In the genomic region with DNA sequence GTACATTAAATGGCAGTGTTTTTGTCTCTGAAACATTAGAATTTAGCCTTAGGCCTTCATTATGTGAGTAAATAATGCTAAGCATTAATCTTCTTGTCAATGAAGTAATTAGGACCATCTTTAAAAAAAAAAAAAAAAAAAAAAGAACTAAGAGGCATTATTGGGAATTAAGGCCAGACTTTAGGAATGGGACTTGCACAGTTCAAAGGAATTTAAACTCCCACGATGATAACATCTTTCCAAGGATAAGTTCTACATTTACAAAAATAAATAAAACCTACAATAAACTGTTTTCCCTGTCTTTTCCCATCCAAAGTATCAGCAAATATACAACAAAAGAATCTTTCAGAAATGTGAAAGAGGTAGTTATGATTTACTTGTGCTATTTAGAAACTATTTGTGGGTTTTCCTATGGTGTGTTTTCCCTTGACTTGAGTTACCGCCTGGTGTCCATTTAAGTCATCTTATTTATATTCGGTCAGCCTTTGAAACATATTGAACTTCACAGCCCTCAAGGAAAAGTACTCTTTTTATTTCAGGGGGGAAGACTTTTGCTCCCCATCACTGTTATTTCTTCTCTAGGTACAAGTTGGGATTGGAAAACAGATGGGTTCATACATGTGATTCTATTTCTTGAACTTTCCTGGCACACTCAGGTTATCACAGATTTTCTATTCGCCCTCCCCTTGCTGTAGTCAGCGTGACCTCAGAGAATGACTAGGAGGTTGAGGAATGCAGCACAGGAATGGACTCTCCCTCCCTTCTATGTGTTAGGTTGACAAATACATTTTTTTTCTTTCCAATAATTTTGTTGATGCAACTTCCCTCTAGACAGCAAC, we compare ENCODE assay signal across 1 cellular context.
TF ChIP-seq lines count a peak whose summit lies in the region.

No MANE protein-coding gene starts in this region.

TF ChIP-seq in GM23338, 12 proteins besides CTCF, POLR2A, EP300 and RAD21 (continued from another document):
- TF ChIP-seq, protein P1, sequence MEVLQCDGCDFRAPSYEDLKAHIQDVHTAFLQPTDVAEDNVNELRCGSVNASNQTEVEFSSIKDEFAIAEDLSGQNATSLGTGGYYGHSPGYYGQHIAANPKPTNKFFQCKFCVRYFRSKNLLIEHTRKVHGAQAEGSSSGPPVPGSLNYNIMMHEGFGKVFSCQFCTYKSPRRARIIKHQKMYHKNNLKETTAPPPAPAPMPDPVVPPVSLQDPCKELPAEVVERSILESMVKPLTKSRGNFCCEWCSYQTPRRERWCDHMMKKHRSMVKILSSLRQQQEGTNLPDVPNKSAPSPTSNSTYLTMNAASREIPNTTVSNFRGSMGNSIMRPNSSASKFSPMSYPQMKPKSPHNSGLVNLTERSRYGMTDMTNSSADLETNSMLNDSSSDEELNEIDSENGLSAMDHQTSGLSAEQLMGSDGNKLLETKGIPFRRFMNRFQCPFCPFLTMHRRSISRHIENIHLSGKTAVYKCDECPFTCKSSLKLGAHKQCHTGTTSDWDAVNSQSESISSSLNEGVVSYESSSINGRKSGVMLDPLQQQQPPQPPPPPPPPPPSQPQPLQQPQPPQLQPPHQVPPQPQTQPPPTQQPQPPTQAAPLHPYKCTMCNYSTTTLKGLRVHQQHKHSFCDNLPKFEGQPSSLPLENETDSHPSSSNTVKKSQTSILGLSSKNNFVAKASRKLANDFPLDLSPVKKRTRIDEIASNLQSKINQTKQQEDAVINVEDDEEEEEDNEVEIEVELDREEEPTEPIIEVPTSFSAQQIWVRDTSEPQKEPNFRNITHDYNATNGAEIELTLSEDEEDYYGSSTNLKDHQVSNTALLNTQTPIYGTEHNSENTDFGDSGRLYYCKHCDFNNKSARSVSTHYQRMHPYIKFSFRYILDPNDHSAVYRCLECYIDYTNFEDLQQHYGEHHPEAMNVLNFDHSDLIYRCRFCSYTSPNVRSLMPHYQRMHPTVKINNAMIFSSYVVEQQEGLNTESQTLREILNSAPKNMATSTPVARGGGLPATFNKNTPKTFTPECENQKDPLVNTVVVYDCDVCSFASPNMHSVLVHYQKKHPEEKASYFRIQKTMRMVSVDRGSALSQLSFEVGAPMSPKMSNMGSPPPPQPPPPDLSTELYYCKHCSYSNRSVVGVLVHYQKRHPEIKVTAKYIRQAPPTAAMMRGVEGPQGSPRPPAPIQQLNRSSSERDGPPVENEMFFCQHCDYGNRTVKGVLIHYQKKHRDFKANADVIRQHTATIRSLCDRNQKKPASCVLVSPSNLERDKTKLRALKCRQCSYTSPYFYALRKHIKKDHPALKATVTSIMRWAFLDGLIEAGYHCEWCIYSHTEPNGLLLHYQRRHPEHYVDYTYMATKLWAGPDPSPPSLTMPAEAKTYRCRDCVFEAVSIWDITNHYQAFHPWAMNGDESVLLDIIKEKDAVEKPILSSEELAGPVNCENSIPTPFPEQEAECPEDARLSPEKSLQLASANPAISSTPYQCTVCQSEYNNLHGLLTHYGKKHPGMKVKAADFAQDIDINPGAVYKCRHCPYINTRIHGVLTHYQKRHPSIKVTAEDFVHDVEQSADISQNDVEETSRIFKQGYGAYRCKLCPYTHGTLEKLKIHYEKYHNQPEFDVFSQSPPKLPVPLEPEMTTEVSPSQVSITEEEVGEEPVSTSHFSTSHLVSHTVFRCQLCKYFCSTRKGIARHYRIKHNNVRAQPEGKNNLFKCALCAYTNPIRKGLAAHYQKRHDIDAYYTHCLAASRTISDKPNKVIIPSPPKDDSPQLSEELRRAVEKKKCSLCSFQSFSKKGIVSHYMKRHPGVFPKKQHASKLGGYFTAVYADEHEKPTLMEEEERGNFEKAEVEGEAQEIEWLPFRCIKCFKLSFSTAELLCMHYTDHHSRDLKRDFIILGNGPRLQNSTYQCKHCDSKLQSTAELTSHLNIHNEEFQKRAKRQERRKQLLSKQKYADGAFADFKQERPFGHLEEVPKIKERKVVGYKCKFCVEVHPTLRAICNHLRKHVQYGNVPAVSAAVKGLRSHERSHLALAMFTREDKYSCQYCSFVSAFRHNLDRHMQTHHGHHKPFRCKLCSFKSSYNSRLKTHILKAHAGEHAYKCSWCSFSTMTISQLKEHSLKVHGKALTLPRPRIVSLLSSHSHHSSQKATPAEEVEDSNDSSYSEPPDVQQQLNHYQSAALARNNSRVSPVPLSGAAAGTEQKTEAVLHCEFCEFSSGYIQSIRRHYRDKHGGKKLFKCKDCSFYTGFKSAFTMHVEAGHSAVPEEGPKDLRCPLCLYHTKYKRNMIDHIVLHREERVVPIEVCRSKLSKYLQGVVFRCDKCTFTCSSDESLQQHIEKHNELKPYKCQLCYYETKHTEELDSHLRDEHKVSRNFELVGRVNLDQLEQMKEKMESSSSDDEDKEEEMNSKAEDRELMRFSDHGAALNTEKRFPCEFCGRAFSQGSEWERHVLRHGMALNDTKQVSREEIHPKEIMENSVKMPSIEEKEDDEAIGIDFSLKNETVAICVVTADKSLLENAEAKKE (CRISPR knock-in tag; IDR thresholded peaks at IDR 0.05): no peak
- TF ChIP-seq ZNF331 (CRISPR knock-in tag; IDR thresholded peaks at IDR 0.05; ENCODE audit: low read depth): no peak
